Comparison of ENCODE assay signal across 8 cellular contexts in the genomic region with DNA sequence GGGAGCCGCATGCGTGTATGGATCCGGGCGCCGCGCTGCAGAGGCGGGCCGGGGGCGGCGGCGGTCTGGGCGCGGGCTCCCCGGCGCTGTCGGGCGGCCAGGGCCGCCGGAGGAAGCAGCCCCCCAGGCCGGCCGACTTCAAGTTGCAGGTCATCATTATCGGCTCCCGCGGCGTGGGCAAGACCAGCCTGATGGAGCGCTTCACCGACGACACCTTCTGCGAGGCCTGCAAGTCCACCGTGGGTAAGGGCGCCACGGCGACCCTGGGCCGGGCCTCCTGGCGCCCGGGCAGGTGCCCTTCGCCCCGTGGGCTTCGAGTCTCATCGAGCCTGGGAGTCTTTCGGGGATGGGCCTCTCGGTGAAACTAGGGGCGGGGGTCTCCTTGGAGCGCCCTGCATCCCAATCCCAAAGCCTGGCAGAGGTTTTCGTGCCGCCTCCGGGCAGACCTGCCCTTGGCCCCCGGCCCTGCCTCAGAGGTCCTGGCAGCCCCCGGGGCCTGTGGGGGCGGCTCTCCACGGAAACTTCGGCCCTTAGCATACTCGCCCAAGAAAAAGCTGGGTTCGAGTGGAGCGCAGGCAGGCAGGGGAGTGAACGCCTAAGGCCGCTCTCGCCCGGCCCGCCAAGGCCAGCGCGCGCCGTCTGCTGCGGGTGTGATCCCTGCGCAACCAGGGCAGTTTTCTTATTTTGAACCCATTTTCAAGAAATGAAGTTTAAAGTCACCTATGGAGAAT. TPM values are rescaled to one million over a fixed set of nuclear protein-coding genes. Genes with fewer than 3 reads are reported as not detected.
DNase-seq lines count a peak whose midpoint lies in the region; ATAC-seq lines count a peak whose summit lies in the region.

No MANE protein-coding gene starts in this region.

- peaks cover 50% of the 10 kb centered on the region for H3K79me2 ChIP-seq in ACC112 (ENCODE audit: control insufficient read depth, insufficient read depth, low read length, unreplicated experiment)

- H3K4me3 ChIP-seq in ACC112 (ENCODE audit: low read depth, low read length): peak overlapping the region; percentile 82
- peak overlapping the region; percentile 91 to 97 for H3K4me3 ChIP-seq in esophagus (ENCODE audit: low read depth in 1 of 2, low read length in 2 of 2)
- peak overlapping the region; percentile 99 for H3K4me3 ChIP-seq in neuron (ENCODE audit: low read length)

- ATAC-seq in GM19324 (IDR thresholded peaks at IDR 0.05; ENCODE audit: low FRiP score, unreplicated experiment): peak; percentile 12
- ATAC-seq in HG03442 (IDR thresholded peaks at IDR 0.05; ENCODE audit: unreplicated experiment): peak; percentile 5

- H3K4me1 ChIP-seq in ACC112 (ENCODE audit: control insufficient read depth, insufficient read depth, low read length, unreplicated experiment): peaks cover 37% of the 10 kb centered on the region
- H3K4me1 ChIP-seq in esophagus (ENCODE audit: control insufficient read depth in 2 of 2, insufficient read depth in 2 of 2, low read length in 1 of 2): peaks cover 10% of the 10 kb centered on the region in 2 donors
- peaks cover 15% of the 10 kb centered on the region for H3K4me1 ChIP-seq in neuron (ENCODE audit: insufficient read depth, low read length)

- H3K27me3 ChIP-seq in ACC112 (ENCODE audit: insufficient read depth, low read length): no peaks in the 10 kb centered on the region
- no peaks in the 10 kb centered on the region for H3K27me3 ChIP-seq in esophagus (ENCODE audit: control insufficient read depth in 1 of 2, insufficient read depth in 2 of 2, low read length in 2 of 2)
- no peaks in the 10 kb centered on the region for H3K27me3 ChIP-seq in neuron (ENCODE audit: insufficient read depth, low read length)

- no peaks in the 10 kb centered on the region for H3K9me3 ChIP-seq in esophagus (ENCODE audit: control insufficient read depth in 2 of 2, insufficient read depth in 1 of 2, low read depth in 1 of 2, low read length in 1 of 2)
- no peaks in the 10 kb centered on the region for H3K9me3 ChIP-seq in neuron (ENCODE audit: low read length)

- 1% methylated on average over 45 to 66 of the region's 66 CpGs for WGBS in esophagus, 2 donors

- H2AFZ ChIP-seq in ACC112 (ENCODE audit: low read length, unreplicated experiment) (no peak overlapping the region), neuron (ENCODE audit: low read depth, low read length) (no peak overlapping the region)

- peak; percentile 53 for DNase-seq in activated CD4-positive, CD25-positive, alpha-beta regulatory T cell treated with anti-CD3 and anti-CD28 coated beads, Interleukin-2, amount 50 U/mL, for 72 hours
- no peak for DNase-seq in ureter (ENCODE audit: low spot score)
- no peak for DNase-seq in kidney glomerular epithelial cell (lab: John Stamatoyannopoulos, UW)

- H3K36me3 ChIP-seq in ACC112 (ENCODE audit: insufficient read depth, low read length) (peaks cover 7% of the 10 kb centered on the region; the same call in 1 of the 2 replicates), esophagus (ENCODE audit: control insufficient read depth in 2 of 2, insufficient read depth in 2 of 2, low read length in 1 of 2) (peaks cover 0 to 3% of the 10 kb centered on the region in 2 donors), neuron (ENCODE audit: insufficient read depth, low read length) (no peaks in the 10 kb centered on the region)

- H3K27ac ChIP-seq in ACC112 (ENCODE audit: low read depth, low read length) (peak overlapping the region; percentile 48), esophagus (ENCODE audit: low read depth in 2 of 2, low read length in 1 of 2) (peak overlapping the region; percentile 75 to 79)

RNA-seq across cellular contexts. Expression of gene RAB12, which starts 0.6 kb away (rescaled TPM):
- 10 to 100 TPM; 18.9 to 20.8 TPM for polyA plus RNA-seq in esophagus
- 50.0 TPM for total RNA-seq in ureter
